Comparison of ENCODE assay signal across 2 cellular contexts in the genomic region with DNA sequence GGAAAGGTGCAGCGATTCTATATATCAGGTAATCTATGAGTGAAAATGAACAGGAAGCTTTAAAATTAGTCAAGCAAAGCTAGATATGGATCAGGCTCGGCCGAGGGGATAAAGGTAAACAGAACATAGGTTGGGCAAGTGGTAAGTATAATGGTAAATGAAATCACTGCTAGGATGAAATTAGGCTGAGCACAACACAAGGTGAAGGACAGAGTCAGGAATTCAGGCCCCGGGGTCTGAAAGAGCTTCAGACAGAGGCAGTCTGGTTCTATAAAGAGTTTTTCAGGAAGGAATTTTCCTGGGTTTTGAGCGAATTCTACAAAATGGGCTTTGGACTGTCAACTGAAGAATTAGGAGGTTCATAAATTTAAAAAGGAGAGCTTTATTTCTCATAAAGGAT.
TF ChIP-seq lines count a peak whose summit lies in the region.

No MANE protein-coding gene starts in this region.

TF ChIP-seq in GM23338, 12 proteins besides CTCF, POLR2A, EP300 and RAD21:
- TF ChIP-seq CREB1 (CRISPR knock-in tag; IDR thresholded peaks at IDR 0.05; ENCODE audit: low read depth) (no peak), ZNF331 (CRISPR knock-in tag; IDR thresholded peaks at IDR 0.05; ENCODE audit: low read depth) (no peak)
TF ChIP-seq in GM23338: peak in this region for 0.

TF ChIP-seq in H1, 55 proteins besides CTCF, POLR2A, EP300 and RAD21:
- TF ChIP-seq SIN3A (conservative IDR thresholded peaks at IDR 0.05 in 1 of 2, IDR thresholded peaks at IDR 0.05 in 1 of 2; ENCODE audit: low read depth in 1 of 2, low read length in 2 of 2), result no peak
- no peak for TF ChIP-seq RFX5 (IDR thresholded peaks at IDR 0.05; ENCODE audit: borderline replicate concordance, low read depth, low read length)
- no peak for TF ChIP-seq CTBP2 (IDR thresholded peaks at IDR 0.05; ENCODE audit: borderline replicate concordance, insufficient read depth, insufficient read length, low read length)
- no peak for TF ChIP-seq SP4 (IDR thresholded peaks at IDR 0.05; ENCODE audit: low read length)
- TF ChIP-seq, protein P1, sequence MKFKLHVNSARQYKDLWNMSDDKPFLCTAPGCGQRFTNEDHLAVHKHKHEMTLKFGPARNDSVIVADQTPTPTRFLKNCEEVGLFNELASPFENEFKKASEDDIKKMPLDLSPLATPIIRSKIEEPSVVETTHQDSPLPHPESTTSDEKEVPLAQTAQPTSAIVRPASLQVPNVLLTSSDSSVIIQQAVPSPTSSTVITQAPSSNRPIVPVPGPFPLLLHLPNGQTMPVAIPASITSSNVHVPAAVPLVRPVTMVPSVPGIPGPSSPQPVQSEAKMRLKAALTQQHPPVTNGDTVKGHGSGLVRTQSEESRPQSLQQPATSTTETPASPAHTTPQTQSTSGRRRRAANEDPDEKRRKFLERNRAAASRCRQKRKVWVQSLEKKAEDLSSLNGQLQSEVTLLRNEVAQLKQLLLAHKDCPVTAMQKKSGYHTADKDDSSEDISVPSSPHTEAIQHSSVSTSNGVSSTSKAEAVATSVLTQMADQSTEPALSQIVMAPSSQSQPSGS (IDR thresholded peaks at IDR 0.05; ENCODE audit: low read length), result no peak
